In the genomic region with DNA sequence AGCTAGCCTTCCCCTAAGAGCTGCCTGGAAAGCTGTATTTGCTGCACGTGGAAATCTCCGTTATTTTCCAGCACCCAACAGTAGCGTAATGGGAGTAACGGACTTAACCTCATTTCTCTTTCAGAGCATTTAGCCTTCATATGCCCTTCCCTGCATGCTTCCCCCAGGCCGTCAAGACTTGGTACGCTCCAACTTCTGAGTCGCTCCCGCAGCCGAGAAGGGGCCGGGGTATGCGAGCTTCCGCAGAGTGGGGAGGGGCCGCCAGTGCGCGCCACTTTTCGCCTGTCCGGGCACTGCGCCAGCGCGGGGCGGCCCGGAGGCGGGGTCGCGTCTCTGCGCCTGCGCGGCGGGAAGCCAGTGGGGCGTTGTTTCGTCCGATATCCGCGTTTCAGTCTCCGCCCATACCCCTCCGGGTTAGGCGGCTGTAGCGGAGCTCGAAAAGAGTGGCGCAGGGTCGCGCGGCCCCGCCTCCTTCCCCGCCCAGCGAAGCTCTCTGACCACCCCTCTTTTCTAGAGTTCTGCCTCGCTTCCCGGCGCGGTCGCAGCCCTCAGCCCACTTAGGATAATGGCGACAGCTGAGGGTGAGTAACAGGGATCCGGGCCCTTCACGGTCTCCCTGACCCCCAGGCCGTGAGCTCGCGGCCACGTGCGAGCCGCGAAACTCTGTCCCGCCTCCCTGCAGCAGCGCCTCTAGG, we compare ENCODE assay signal across 8 cellular contexts. TPM values are rescaled to one million over a fixed set of nuclear protein-coding genes. Genes with fewer than 3 reads are reported as not detected.
DNase-seq lines count a peak whose midpoint lies in the region; ATAC-seq and TF ChIP-seq lines count a peak whose summit lies in the region.

A gene with protein sequence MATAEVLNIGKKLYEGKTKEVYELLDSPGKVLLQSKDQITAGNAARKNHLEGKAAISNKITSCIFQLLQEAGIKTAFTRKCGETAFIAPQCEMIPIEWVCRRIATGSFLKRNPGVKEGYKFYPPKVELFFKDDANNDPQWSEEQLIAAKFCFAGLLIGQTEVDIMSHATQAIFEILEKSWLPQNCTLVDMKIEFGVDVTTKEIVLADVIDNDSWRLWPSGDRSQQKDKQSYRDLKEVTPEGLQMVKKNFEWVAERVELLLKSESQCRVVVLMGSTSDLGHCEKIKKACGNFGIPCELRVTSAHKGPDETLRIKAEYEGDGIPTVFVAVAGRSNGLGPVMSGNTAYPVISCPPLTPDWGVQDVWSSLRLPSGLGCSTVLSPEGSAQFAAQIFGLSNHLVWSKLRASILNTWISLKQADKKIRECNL (plus strand): TSS at position 513 of the 695 bp plus-strand sequence. CDS start 53 bp downstream, at position 566.

- CTCF ChIA-PET in GM10248 (lab: Yijun Ruan, JAX), result interaction anchor here (0.8 to 5.7 kb wide), 18 partner anchors 9 to 541 kb away, joined by 3 to 64 read pairs (median 4); partner anchors contain the start of genes AASDH and NOA1

- H3K4me3 Mint-ChIP-seq in activated naive CD8-positive, alpha-beta T cell treated with anti-CD3 and anti-CD28 coated beads for 36 hours, result peak within 1 kb of the TSS; percentile 96

- peaks cover 5% of the 10 kb centered on the region for H3K27me3 Mint-ChIP-seq in activated naive CD8-positive, alpha-beta T cell treated with anti-CD3 and anti-CD28 coated beads for 36 hours

- H3K4me1 ChIP-seq in ovary (ENCODE audit: insufficient read depth) (peaks cover 5% of the 10 kb centered on the region), thyroid gland (peaks cover 0 to 13% of the 10 kb centered on the region in 2 donors)

- no peaks in the 10 kb centered on the region for H3K36me3 ChIP-seq in ovary
- H3K36me3 ChIP-seq in thyroid gland, result no peaks in the 10 kb centered on the region

- 0% methylated on average over 60 to 63 of the region's 63 CpGs for WGBS in ovary, 3 donors
- 0% methylated on average over 20 to 56 of the region's 63 CpGs for WGBS in thyroid gland, 2 donors

- no peak for TF ChIP-seq EP300 in ovary (IDR thresholded peaks at IDR 0.05)

- ATAC-seq in HG02623 (IDR thresholded peaks at IDR 0.05; ENCODE audit: unreplicated experiment), result peak; percentile 64

- H3K27me3 ChIP-seq in ovary (no peaks in the 10 kb centered on the region), thyroid gland (no peaks in the 10 kb centered on the region)

- H3K27ac ChIP-seq in ovary (peak within 1 kb of the TSS; percentile 6 to 93), thyroid gland (peak within 1 kb of the TSS; percentile 70 to 94 (median 89))

- TF ChIP-seq CTCF in GM10248 (IDR thresholded peaks at IDR 0.05; ENCODE audit: control extremely low read depth, extremely low read depth, low read depth, missing control alignments) (no peak), ovary (IDR thresholded peaks at IDR 0.05) (no peak), thyroid gland (IDR thresholded peaks at IDR 0.05) (no peak)

- TF ChIP-seq POLR2A in ovary (IDR thresholded peaks at IDR 0.05) (peak; percentile 64), thyroid gland (IDR thresholded peaks at IDR 0.05) (peak in 1 of 2 donors; percentile 56)

- H3K9me3 Mint-ChIP-seq in activated naive CD8-positive, alpha-beta T cell treated with anti-CD3 and anti-CD28 coated beads for 36 hours, result no peaks in the 10 kb centered on the region

- POLR2A ChIA-PET in GM10248 (lab: Yijun Ruan, JAX), result interaction anchor here (0.6 to 3.8 kb wide), 12 partner anchors 12 to 892 kb away, joined by 3 to 22 read pairs (median 4); partner anchors contain the start of genes AASDH, CEP135 and NOA1

- peak within 1 kb of the TSS; percentile 97 for H3K27ac Mint-ChIP-seq in activated naive CD8-positive, alpha-beta T cell treated with anti-CD3 and anti-CD28 coated beads for 36 hours

- intact Hi-C loops in head of caudate nucleus (cut with DNase I) (loop anchor here (2.0 to 10.0 kb wide), 3 partner anchors 33 to 471 kb away; partner anchors contain the start of gene REST), ovary (cut with DNase I) (no loop called here), thyroid gland (cut with DNase I) (no loop called here)

- H3K9me3 ChIP-seq in ovary (no peaks in the 10 kb centered on the region), thyroid gland (no peaks in the 10 kb centered on the region)

- peak within 1 kb of the TSS; percentile 84 for H3K4me3 ChIP-seq in ovary
- H3K4me3 ChIP-seq in thyroid gland (replicated peaks in 1 of 3), result peak within 1 kb of the TSS; percentile 36 to 83 (median 55)

- H3K4me1 Mint-ChIP-seq in activated naive CD8-positive, alpha-beta T cell treated with anti-CD3 and anti-CD28 coated beads for 36 hours, result peaks cover 40% of the 10 kb centered on the region

- peak; percentile 93 for DNase-seq in GM10248 (ENCODE audit: extremely low spot score)
- DNase-seq in NCI-H1105 (lab: John Stamatoyannopoulos, UW), result peak; percentile 77
- peak; percentile 90 for DNase-seq in SKM-1 treated with dmso at 0.1 percent for 144 hours (lab: John Stamatoyannopoulos, UW; ENCODE audit: unreplicated experiment)
- DNase-seq in activated naive CD8-positive, alpha-beta T cell treated with anti-CD3 and anti-CD28 coated beads for 36 hours, result peak; percentile 98
- DNase-seq in head of caudate nucleus, result peak; percentile 83 to 97 (median 94)
- peak; percentile 92 to 99 (median 96) for DNase-seq in ovary
- peak; percentile 93 to 94 for DNase-seq in thyroid gland

- H3K36me3 Mint-ChIP-seq in activated naive CD8-positive, alpha-beta T cell treated with anti-CD3 and anti-CD28 coated beads for 36 hours, result peaks cover 63% of the 10 kb centered on the region

RNA-seq across cellular contexts. Expression of the gene that starts here (rescaled TPM):
- 100 to 1,000 TPM; 472 TPM for total RNA-seq in activated naive CD8-positive, alpha-beta T cell treated with anti-CD3 and anti-CD28 coated beads for 36 hours
- total RNA-seq in ovary (10 to 100 TPM; 17.2 to 83.0 (median 48.3) TPM), thyroid gland (10 to 100 TPM; 21.7 to 31.5 (median 29.5) TPM)
- 10 to 100 TPM; 29.0 to 53.4 TPM for polyA plus RNA-seq in ovary

Comparison
In these comparisons a context has a peak if more than half of its experiments do, and no peak if none do; other contexts are left out.
1. Peak in every context shown above with its lines: DNase-seq, ATAC-seq, H3K4me3 ChIP-seq and H3K27ac ChIP-seq.
2. RNA of the gene that starts here (total RNA-seq): 472 TPM in activated naive CD8-positive, alpha-beta T cell treated with anti-CD3 and anti-CD28 coated beads for 36 hours; 17.2 to 83.0 TPM in ovary and 21.7 to 31.5 TPM in thyroid gland; every median in the first group is over 4 times any median in the second.